1 cellular context compared by ENCODE assay signal in the genomic region with DNA sequence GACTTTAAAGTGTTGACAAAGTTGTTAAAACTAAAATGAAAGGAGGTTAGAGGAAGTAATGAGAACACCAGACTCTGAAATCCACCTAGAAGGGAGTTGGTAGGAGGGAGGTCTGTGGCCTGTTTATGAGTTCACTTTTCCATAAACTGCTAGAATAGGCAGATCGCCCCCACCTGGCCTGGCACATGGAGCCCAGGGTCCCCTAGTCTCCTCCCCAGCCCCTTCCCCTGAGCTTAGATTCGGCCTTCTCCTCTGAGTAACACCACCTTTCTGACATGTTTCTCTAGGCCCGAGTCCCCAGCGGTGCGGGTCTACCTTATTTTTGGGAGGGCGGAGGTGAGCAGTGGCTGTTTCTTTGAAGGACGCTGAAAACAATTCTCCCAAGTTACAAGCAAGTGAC.
TF ChIP-seq lines count a peak whose summit lies in the region.

No MANE protein-coding gene starts in this region.

TF ChIP-seq in WTC11, 78 proteins besides CTCF, POLR2A, EP300 and RAD21 (continued from another document):
- TF ChIP-seq, protein P1, sequence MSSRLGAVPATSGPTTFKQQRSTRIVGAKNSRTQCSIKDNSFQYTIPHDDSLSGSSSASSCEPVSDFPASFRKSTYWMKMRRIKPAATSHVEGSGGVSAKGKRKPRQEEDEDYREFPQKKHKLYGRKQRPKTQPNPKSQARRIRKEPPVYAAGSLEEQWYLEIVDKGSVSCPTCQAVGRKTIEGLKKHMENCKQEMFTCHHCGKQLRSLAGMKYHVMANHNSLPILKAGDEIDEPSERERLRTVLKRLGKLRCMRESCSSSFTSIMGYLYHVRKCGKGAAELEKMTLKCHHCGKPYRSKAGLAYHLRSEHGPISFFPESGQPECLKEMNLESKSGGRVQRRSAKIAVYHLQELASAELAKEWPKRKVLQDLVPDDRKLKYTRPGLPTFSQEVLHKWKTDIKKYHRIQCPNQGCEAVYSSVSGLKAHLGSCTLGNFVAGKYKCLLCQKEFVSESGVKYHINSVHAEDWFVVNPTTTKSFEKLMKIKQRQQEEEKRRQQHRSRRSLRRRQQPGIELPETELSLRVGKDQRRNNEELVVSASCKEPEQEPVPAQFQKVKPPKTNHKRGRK (CRISPR knock-in tag; IDR thresholded peaks at IDR 0.05; ENCODE audit: borderline replicate concordance) = no peak
- TF ChIP-seq, protein P2, sequence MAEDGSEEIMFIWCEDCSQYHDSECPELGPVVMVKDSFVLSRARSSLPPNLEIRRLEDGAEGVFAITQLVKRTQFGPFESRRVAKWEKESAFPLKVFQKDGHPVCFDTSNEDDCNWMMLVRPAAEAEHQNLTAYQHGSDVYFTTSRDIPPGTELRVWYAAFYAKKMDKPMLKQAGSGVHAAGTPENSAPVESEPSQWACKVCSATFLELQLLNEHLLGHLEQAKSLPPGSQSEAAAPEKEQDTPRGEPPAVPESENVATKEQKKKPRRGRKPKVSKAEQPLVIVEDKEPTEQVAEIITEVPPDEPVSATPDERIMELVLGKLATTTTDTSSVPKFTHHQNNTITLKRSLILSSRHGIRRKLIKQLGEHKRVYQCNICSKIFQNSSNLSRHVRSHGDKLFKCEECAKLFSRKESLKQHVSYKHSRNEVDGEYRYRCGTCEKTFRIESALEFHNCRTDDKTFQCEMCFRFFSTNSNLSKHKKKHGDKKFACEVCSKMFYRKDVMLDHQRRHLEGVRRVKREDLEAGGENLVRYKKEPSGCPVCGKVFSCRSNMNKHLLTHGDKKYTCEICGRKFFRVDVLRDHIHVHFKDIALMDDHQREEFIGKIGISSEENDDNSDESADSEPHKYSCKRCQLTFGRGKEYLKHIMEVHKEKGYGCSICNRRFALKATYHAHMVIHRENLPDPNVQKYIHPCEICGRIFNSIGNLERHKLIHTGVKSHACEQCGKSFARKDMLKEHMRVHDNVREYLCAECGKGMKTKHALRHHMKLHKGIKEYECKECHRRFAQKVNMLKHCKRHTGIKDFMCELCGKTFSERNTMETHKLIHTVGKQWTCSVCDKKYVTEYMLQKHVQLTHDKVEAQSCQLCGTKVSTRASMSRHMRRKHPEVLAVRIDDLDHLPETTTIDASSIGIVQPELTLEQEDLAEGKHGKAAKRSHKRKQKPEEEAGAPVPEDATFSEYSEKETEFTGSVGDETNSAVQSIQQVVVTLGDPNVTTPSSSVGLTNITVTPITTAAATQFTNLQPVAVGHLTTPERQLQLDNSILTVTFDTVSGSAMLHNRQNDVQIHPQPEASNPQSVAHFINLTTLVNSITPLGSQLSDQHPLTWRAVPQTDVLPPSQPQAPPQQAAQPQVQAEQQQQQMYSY (CRISPR knock-in tag; IDR thresholded peaks at IDR 0.05) = no peak
- TF ChIP-seq, protein P3, sequence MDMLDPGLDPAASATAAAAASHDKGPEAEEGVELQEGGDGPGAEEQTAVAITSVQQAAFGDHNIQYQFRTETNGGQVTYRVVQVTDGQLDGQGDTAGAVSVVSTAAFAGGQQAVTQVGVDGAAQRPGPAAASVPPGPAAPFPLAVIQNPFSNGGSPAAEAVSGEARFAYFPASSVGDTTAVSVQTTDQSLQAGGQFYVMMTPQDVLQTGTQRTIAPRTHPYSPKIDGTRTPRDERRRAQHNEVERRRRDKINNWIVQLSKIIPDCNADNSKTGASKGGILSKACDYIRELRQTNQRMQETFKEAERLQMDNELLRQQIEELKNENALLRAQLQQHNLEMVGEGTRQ (CRISPR knock-in tag; IDR thresholded peaks at IDR 0.05) = no peak
- TF ChIP-seq, protein P4, sequence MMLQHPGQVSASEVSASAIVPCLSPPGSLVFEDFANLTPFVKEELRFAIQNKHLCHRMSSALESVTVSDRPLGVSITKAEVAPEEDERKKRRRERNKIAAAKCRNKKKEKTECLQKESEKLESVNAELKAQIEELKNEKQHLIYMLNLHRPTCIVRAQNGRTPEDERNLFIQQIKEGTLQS (CRISPR knock-in tag; conservative IDR thresholded peaks at IDR 0.05) = no peak
- TF ChIP-seq FOXJ3 (CRISPR knock-in tag; IDR thresholded peaks at IDR 0.05; ENCODE audit: borderline replicate concordance) = no peak
- TF ChIP-seq, protein P5, sequence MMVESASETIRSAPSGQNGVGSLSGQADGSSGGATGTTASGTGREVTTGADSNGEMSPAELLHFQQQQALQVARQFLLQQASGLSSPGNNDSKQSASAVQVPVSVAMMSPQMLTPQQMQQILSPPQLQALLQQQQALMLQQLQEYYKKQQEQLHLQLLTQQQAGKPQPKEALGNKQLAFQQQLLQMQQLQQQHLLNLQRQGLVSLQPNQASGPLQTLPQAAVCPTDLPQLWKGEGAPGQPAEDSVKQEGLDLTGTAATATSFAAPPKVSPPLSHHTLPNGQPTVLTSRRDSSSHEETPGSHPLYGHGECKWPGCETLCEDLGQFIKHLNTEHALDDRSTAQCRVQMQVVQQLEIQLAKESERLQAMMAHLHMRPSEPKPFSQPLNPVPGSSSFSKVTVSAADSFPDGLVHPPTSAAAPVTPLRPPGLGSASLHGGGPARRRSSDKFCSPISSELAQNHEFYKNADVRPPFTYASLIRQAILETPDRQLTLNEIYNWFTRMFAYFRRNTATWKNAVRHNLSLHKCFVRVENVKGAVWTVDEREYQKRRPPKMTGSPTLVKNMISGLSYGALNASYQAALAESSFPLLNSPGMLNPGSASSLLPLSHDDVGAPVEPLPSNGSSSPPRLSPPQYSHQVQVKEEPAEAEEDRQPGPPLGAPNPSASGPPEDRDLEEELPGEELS (CRISPR knock-in tag; IDR thresholded peaks at IDR 0.05) = no peak
- no peak for TF ChIP-seq SMAD3 (CRISPR knock-in tag; IDR thresholded peaks at IDR 0.05; ENCODE audit: borderline replicate concordance)
- no peak for TF ChIP-seq NR3C1 (CRISPR knock-in tag; conservative IDR thresholded peaks at IDR 0.05; ENCODE audit: low read depth)
TF ChIP-seq in WTC11: peak in this region for 0.
